In genomic region chr7:153886506-153887391, GRCh38 we compare ENCODE assay signal across 11 cellular contexts.
DNase-seq lines count a peak whose midpoint lies in the region; ATAC-seq and TF ChIP-seq lines count a peak whose summit lies in the region.
"Had no signal": no experiment of that assay in that cellular context is flagged by ENCODE, and none has a peak within 500 bp of the region (broad histone marks: within the 10 kb centered on the region; RNA-seq: fewer than 3 reads in every experiment).

No MANE protein-coding gene starts in this region.

- WGBS in body of pancreas, 2 donors, result 1 to 5% methylated on average over 38 to 98 of the region's 98 CpGs
- 3 to 7% (median 4%) methylated on average over 40 to 98 of the region's 98 CpGs for WGBS in spleen, 5 donors

- H3K36me3 ChIP-seq in body of pancreas (replicated peaks in 1 of 2; ENCODE audit: insufficient read depth in 1 of 2, low read depth in 2 of 2) (no peaks in the 10 kb centered on the region), kidney epithelial cell (ENCODE audit: control insufficient read depth, insufficient read depth, low read length) (no peaks in the 10 kb centered on the region), spleen (no peaks in the 10 kb centered on the region), tibial artery (no peaks in the 10 kb centered on the region)

- TF ChIP-seq CTCF in body of pancreas (IDR thresholded peaks at IDR 0.05) (no peak), kidney epithelial cell (IDR thresholded peaks at IDR 0.05; ENCODE audit: insufficient read depth, low read length, poor library complexity, severe bottlenecking) (no peak), spleen (IDR thresholded peaks at IDR 0.05 in 8 of 11, conservative IDR thresholded peaks at IDR 0.05 in 3 of 11) (peak in 2 of 11 experiments; percentile 21 to 26), tibial artery (IDR thresholded peaks at IDR 0.05) (no peak)

- DNase-seq in NCI-H2081 (lab: John Stamatoyannopoulos, UW), result peak; percentile 78 to 84
- no peak for DNase-seq in NCI-H2081 treated with DMSO at 0.1 percent for 48 hours (lab: John Stamatoyannopoulos, UW)
- DNase-seq in body of pancreas, result peak in 3 of 4 donors; percentile 15 to 34 (median 17)
- DNase-seq in kidney epithelial cell (ENCODE audit: low read depth), result no peak
- no peak for DNase-seq in spleen
- no peak for DNase-seq in activated CD4-positive, CD25-positive, alpha-beta regulatory T cell (lab: John Stamatoyannopoulos, UW)
- no peak for DNase-seq in tibial artery
- DNase-seq: 8988T, activated B cell treated with CpG ODN at 0.5 μM for 24 hours, DND-41 had no signal

- H3K4me3 ChIP-seq in body of pancreas (no peak overlapping the region), kidney epithelial cell (ENCODE audit: low read depth, low read length) (peak overlapping the region; percentile 2), spleen (peak overlapping the region in 7 of 8 donors; percentile 18 to 59 (median 30)), tibial artery (no peak overlapping the region)

- TF ChIP-seq POLR2A in body of pancreas (IDR thresholded peaks at IDR 0.05) (no peak), spleen (IDR thresholded peaks at IDR 0.05) (no peak)

- no peaks in the 10 kb centered on the region for H3K9me3 ChIP-seq in body of pancreas
- H3K9me3 ChIP-seq in spleen, result peaks cover 0 to 21% (median 0%) of the 10 kb centered on the region in 8 donors
- H3K9me3 ChIP-seq in tibial artery, result no peaks in the 10 kb centered on the region

- H3K4me1 ChIP-seq in body of pancreas (peaks cover 6% of the 10 kb centered on the region), spleen (peaks cover 0 to 6% (median 0%) of the 10 kb centered on the region in 6 donors), tibial artery (peaks cover 0 to 14% (median 0%) of the 10 kb centered on the region in 4 donors)

- H3K27ac ChIP-seq in body of pancreas, result no peak overlapping the region
- H3K27ac ChIP-seq in spleen, result no peak overlapping the region
- H3K27ac ChIP-seq in tibial artery, result no peak overlapping the region

- peak; percentile 38 for ATAC-seq in body of pancreas
- ATAC-seq in GM18517 (IDR thresholded peaks at IDR 0.05; ENCODE audit: unreplicated experiment), result no peak

- intact Hi-C loops in body of pancreas (cut with DNase I) (no loop called here), spleen (cut with DNase I; ENCODE audit: low total_unique reads) (no loop called here), tibial artery (cut with DNase I; ENCODE audit: low total_unique reads) (no loop called here)

- no peaks in the 10 kb centered on the region for H3K27me3 ChIP-seq in body of pancreas
- peaks cover 31% of the 10 kb centered on the region for H3K27me3 ChIP-seq in kidney epithelial cell (ENCODE audit: control insufficient read depth, insufficient read depth, low read length)
- H3K27me3 ChIP-seq in spleen (replicated peaks in 1 of 7), result peaks cover 0 to 36% (median 24%) of the 10 kb centered on the region in 7 donors
- H3K27me3 ChIP-seq in tibial artery, result peaks cover 0 to 35% of the 10 kb centered on the region in 2 donors

Comparison
In these comparisons a context has a peak if more than half of its experiments do, and no peak if none do; other contexts are left out.
1. DNase-seq: peak in NCI-H2081 (2 of 2) and body of pancreas (3 of 4); none in NCI-H2081 treated with DMSO at 0.1 percent for 48 hours (single experiment), kidney epithelial cell (single experiment), spleen (single experiment), activated CD4-positive, CD25-positive, alpha-beta regulatory T cell (0 of 4) and tibial artery (0 of 2).
2. H3K4me3 ChIP-seq: peak in kidney epithelial cell (single experiment) and spleen (7 of 8); none in body of pancreas (0 of 2) and tibial artery (0 of 2).